In the genomic region with DNA sequence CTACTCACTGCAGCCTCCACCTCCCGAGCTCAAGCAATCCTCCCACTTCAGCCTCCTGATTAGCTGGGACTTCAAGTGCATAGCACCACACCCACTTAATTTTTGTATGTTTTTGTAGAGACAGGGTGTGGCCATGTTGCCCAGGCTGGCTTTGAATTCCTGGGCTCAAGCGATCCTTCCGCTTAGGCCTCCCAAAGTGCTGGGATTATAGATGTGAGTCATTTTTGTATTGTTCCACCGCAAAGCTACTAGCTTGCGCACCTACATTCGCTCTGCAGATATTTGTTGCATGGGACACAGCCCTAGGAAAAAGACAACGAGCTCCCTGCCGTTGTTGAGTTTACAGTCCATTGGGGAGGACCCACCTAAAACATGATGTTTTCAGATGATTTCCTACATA, we compare ENCODE assay signal across 17 cellular contexts.
DNase-seq lines count a peak whose midpoint lies in the region; ATAC-seq and TF ChIP-seq lines count a peak whose summit lies in the region.
"Had no signal": no experiment of that assay in that cellular context is flagged by ENCODE, and none has a peak within 500 bp of the region (broad histone marks: within the 10 kb centered on the region; RNA-seq: fewer than 3 reads in every experiment).

No MANE protein-coding gene starts in this region.

- TF ChIP-seq POLR2A in HCT116 (IDR thresholded peaks at IDR 0.05; ENCODE audit: borderline replicate concordance, extremely low read depth, insufficient read depth, insufficient read length) = no peak

- intact Hi-C loops in HCT116 (cut with micrococcal nuclease) = no loop called here
- intact Hi-C loops in PC-9 (cut with micrococcal nuclease; ENCODE audit: unreplicated experiment) = loop anchor here (1.0 to 10.0 kb wide), 3 partner anchors 74 to 424 kb away; no protein-coding TSS in a partner anchor

- no peaks in the 10 kb centered on the region for H3F3A ChIP-seq in PC-9 (ENCODE audit: insufficient read depth, low read depth)

- TF ChIP-seq CTCF in HCT116 (IDR thresholded peaks at IDR 0.05 in 2 of 3, conservative IDR thresholded peaks at IDR 0.05 in 1 of 3; ENCODE audit: borderline replicate concordance in 1 of 3, insufficient read depth in 1 of 3, low read depth in 2 of 3, low read length in 2 of 3) (no peak), PC-9 (conservative IDR thresholded peaks at IDR 0.05) (no peak)

- CTCF ChIA-PET in HCT116 (lab: Charles Lee) (no interaction called here), PC-9 (lab: Charles Lee) (interaction anchor here (1.2 kb wide), 1 partner anchor 426 kb away, joined by 4 read pairs; no protein-coding TSS in a partner anchor)

- no peak overlapping the region for H3K4me3 Mint-ChIP-seq in stimulated activated memory B cell treated with anti-CD40 and anti-IgM and Interleukin-4, amounts not matched to agents 10 μg/mL and 1 μg/mL and 100 μg/mL, for 72 hours
- H3K4me3 Mint-ChIP-seq: CD8-positive, alpha-beta T cell had no signal

- H2AFZ ChIP-seq in HCT116 (ENCODE audit: low read depth, low read length, poor library complexity, severe bottlenecking) (peak overlapping the region; percentile 77), PC-9 (no peak overlapping the region)

- H4K20me1 ChIP-seq in HCT116 (ENCODE audit: insufficient read depth) (no peaks in the 10 kb centered on the region), PC-9 (ENCODE audit: insufficient read depth) (no peaks in the 10 kb centered on the region)

- H3K4me1 Mint-ChIP-seq in stimulated activated memory B cell treated with anti-CD40 and anti-IgM and Interleukin-4, amounts not matched to agents 10 μg/mL and 1 μg/mL and 100 μg/mL, for 72 hours = no peaks in the 10 kb centered on the region

- H3K9ac ChIP-seq in HCT116 (ENCODE audit: low read length) = no peak overlapping the region

- POLR2A ChIA-PET in HCT116 (lab: Charles Lee) (no interaction called here), PC-9 (lab: Charles Lee; ENCODE audit: unreplicated experiment) (interaction anchor here (0.5 to 0.6 kb wide), 4 partner anchors 212 to 1097 kb away, joined by 3 to 4 read pairs (median 3); no protein-coding TSS in a partner anchor)

- no peaks in the 10 kb centered on the region for H3K9me3 ChIP-seq in HCT116 (ENCODE audit: control insufficient read depth in 1 of 2, insufficient read depth in 1 of 2, low read depth in 1 of 2, low read length in 2 of 2)
- H3K9me3 ChIP-seq in PC-9 (ENCODE audit: insufficient read depth, low read depth) = no peaks in the 10 kb centered on the region
- H3K9me3 ChIP-seq: BE2C, HAP-1 had no signal

- H3K79me2 ChIP-seq in HCT116 (ENCODE audit: insufficient read depth, low read length) = no peaks in the 10 kb centered on the region
- no peaks in the 10 kb centered on the region for H3K79me2 ChIP-seq in PC-9 (ENCODE audit: low read depth)

- H3K36me3 ChIP-seq in HCT116 (ENCODE audit: control insufficient read depth in 1 of 2, insufficient read depth in 2 of 2, low read length in 2 of 2) (no peaks in the 10 kb centered on the region), PC-9 (ENCODE audit: low read depth) (no peaks in the 10 kb centered on the region)
- H3K36me3 ChIP-seq: BE2C, HAP-1 had no signal

- DNase-seq in A172 (ENCODE audit: low spot score) (peak; percentile 32), HCT116 (ENCODE audit: low read depth, low spot score) (peak; percentile 40), PC-9 (peak; percentile 55 to 79)
- no peak for DNase-seq in activated naive CD4-positive, alpha-beta T cell (lab: John Stamatoyannopoulos, UW)
- DNase-seq: BE2C; CD8-positive, alpha-beta T cell; COR-L47; DMS153; DMS79 treated with DMSO at 0.1 percent for 48 hours; GDM1; GOT3 had no signal

- H3K4me3 ChIP-seq in HCT116 (replicated peaks in 1 of 2; ENCODE audit: low read depth in 1 of 2, low read length in 2 of 2) (peak overlapping the region in 1 of 2 experiments; percentile 19; a peak in 1 of 4 replicates), PC-9 (no peak overlapping the region)
- H3K4me3 ChIP-seq: HAP-1 had no signal

- H3K27ac ChIP-seq in HCT116 (ENCODE audit: low read depth, low read length) (no peak overlapping the region), PC-9 (no peak overlapping the region)
- H3K27ac ChIP-seq: C4-2B, HL-60 had no signal

- peaks cover 16 to 44% of the 10 kb centered on the region in 2 experiments for H3K4me1 ChIP-seq in HCT116 (ENCODE audit: control insufficient read depth in 1 of 2, insufficient read depth in 2 of 2, low read length in 2 of 2)
- no peaks in the 10 kb centered on the region; the same call in 1 of the 2 replicates for H3K4me1 ChIP-seq in PC-9 (replicated peaks; ENCODE audit: insufficient read depth)
- H3K4me1 ChIP-seq: BE2C, HAP-1 had no signal

- no peaks in the 10 kb centered on the region for H3K36me3 Mint-ChIP-seq in stimulated activated memory B cell treated with anti-CD40 and anti-IgM and Interleukin-4, amounts not matched to agents 10 μg/mL and 1 μg/mL and 100 μg/mL, for 72 hours
- H3K36me3 Mint-ChIP-seq: CD8-positive, alpha-beta T cell had no signal

- H3K27ac Mint-ChIP-seq in stimulated activated memory B cell treated with anti-CD40 and anti-IgM and Interleukin-4, amounts not matched to agents 10 μg/mL and 1 μg/mL and 100 μg/mL, for 72 hours = no peak overlapping the region
- H3K27ac Mint-ChIP-seq: CD8-positive, alpha-beta T cell had no signal

- ATAC-seq in HCT116 (peak; percentile 71), esophagus mucosa (peak; percentile 89), GM18868 (IDR thresholded peaks at IDR 0.05; ENCODE audit: unreplicated experiment) (no peak)
- no peak for ATAC-seq in stimulated activated memory B cell treated with anti-CD40 and anti-IgM and Interleukin-4, amounts not matched to agents 10 μg/mL and 1 μg/mL and 100 μg/mL, for 72 hours
- ATAC-seq: CD8-positive, alpha-beta T cell had no signal

- no peak for TF ChIP-seq RAD21 in HCT116 (IDR thresholded peaks at IDR 0.05; ENCODE audit: low read depth)

- peaks cover 10% of the 10 kb centered on the region for H3K27me3 Mint-ChIP-seq in stimulated activated memory B cell treated with anti-CD40 and anti-IgM and Interleukin-4, amounts not matched to agents 10 μg/mL and 1 μg/mL and 100 μg/mL, for 72 hours

- H3K9me3 Mint-ChIP-seq in stimulated activated memory B cell treated with anti-CD40 and anti-IgM and Interleukin-4, amounts not matched to agents 10 μg/mL and 1 μg/mL and 100 μg/mL, for 72 hours = peaks cover 2% of the 10 kb centered on the region
- H3K9me3 Mint-ChIP-seq: CD8-positive, alpha-beta T cell had no signal

- H3K4me2 ChIP-seq in HCT116 (ENCODE audit: low read length) (peak overlapping the region; percentile 63), PC-9 (no peak overlapping the region)

- BruUV-seq in HCT116 (replicated peaks; lab: Mats Ljungman, UMichigan) = no TSS peak
- no TSS peak for BruUV-seq in PC-9 (replicated peaks; lab: Mats Ljungman, UMichigan)

- RAD21 ChIA-PET in HCT116 (lab: Charles Lee; ENCODE audit: low non-redundant PET in 1 of 2, low total read pairs in 2 of 2, uncharacterized antibody in 2 of 2, unreplicated experiment in 2 of 2) = no interaction called here

- H3K9me2 ChIP-seq in HCT116 (ENCODE audit: insufficient read depth) (no peaks in the 10 kb centered on the region), PC-9 (ENCODE audit: insufficient read depth) (no peaks in the 10 kb centered on the region)

- H3K27me3 ChIP-seq in HCT116 (ENCODE audit: insufficient read depth, low read length) (no peaks in the 10 kb centered on the region), PC-9 (ENCODE audit: insufficient read depth, low read depth) (no peaks in the 10 kb centered on the region)

TF ChIP-seq in HCT116, 20 proteins besides CTCF, POLR2A, EP300 and RAD21:
- TF ChIP-seq JUND (IDR thresholded peaks at IDR 0.05) (peak; percentile 38; the same call in 1 of the 2 replicates), FOSL1 (IDR thresholded peaks at IDR 0.05; ENCODE audit: low read depth) (peak; percentile 47), ZNF274 (IDR thresholded peaks at IDR 0.05; ENCODE audit: low read depth, low read length) (no peak), SP1 (IDR thresholded peaks at IDR 0.05; ENCODE audit: low read depth) (peak; percentile 46; the same call in 1 of the 2 replicates), CEBPB (IDR thresholded peaks at IDR 0.05; ENCODE audit: low read depth) (no peak), YY1 (IDR thresholded peaks at IDR 0.05; ENCODE audit: extremely low read depth, insufficient replicate concordance, low read depth, low read length) (no peak), EZH2phosphoT487 (IDR thresholded peaks at IDR 0.05; ENCODE audit: borderline replicate concordance) (no peak), ZFX (IDR thresholded peaks at IDR 0.05) (no peak), SIN3A (IDR thresholded peaks at IDR 0.05; ENCODE audit: low read depth) (no peak), EGR1 (IDR thresholded peaks at IDR 0.05; ENCODE audit: low read depth) (no peak), TCF7L2 (IDR thresholded peaks at IDR 0.05; ENCODE audit: borderline replicate concordance, extremely low read depth, insufficient read depth, insufficient read length) (no peak)
- TF ChIP-seq, protein P1, sequence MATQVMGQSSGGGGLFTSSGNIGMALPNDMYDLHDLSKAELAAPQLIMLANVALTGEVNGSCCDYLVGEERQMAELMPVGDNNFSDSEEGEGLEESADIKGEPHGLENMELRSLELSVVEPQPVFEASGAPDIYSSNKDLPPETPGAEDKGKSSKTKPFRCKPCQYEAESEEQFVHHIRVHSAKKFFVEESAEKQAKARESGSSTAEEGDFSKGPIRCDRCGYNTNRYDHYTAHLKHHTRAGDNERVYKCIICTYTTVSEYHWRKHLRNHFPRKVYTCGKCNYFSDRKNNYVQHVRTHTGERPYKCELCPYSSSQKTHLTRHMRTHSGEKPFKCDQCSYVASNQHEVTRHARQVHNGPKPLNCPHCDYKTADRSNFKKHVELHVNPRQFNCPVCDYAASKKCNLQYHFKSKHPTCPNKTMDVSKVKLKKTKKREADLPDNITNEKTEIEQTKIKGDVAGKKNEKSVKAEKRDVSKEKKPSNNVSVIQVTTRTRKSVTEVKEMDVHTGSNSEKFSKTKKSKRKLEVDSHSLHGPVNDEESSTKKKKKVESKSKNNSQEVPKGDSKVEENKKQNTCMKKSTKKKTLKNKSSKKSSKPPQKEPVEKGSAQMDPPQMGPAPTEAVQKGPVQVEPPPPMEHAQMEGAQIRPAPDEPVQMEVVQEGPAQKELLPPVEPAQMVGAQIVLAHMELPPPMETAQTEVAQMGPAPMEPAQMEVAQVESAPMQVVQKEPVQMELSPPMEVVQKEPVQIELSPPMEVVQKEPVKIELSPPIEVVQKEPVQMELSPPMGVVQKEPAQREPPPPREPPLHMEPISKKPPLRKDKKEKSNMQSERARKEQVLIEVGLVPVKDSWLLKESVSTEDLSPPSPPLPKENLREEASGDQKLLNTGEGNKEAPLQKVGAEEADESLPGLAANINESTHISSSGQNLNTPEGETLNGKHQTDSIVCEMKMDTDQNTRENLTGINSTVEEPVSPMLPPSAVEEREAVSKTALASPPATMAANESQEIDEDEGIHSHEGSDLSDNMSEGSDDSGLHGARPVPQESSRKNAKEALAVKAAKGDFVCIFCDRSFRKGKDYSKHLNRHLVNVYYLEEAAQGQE (IDR thresholded peaks at IDR 0.05; ENCODE audit: low read depth) = no peak
TF ChIP-seq in HCT116: peak in this region for 3.

Comparison
In these comparisons a context has a peak if more than half of its experiments do, and no peak if none do; other contexts are left out.
1. DNase-seq: peak in A172 (single experiment), HCT116 (single experiment) and PC-9 (2 of 2); none in activated naive CD4-positive, alpha-beta T cell (0 of 4).
2. ATAC-seq: peak in HCT116 (single experiment) and esophagus mucosa (single experiment); none in GM18868 (single experiment) and stimulated activated memory B cell treated with anti-CD40 and anti-IgM and Interleukin-4, amounts not matched to agents 10 μg/mL and 1 μg/mL and 100 μg/mL, for 72 hours (single experiment).